ENCODE assay signal across 29 cellular contexts in the genomic region with DNA sequence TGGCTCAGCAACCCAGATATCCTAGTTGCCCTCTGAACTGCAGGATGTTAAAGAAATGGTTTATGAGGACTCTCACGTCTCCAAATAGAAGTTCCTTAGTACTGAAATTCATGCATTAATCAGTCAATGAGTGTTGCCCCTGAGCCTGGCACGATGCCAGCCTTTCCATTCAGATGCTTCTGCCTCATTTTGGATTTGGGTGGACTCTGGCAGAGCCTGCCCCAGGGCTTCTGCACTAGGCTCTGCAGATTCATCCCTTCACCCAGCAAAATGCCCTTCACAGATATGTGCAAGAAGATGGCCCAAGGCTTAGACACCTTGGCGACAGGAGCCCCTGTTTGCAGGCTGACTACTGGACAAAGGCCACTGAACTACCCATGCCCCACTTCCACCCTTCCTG.
"Had no signal": no experiment of that assay in that cellular context is flagged by ENCODE, and none has a peak within 500 bp of the region (broad histone marks: within the 10 kb centered on the region; RNA-seq: fewer than 3 reads in every experiment).

No MANE protein-coding gene starts in this region.

- H3K4me3 Mint-ChIP-seq: activated CD4-positive, alpha-beta T cell treated with anti-CD3 and anti-CD28 coated beads, Interleukin-2, amount 10 ng/mL, durations not matched to agents 7 days and 5 days; activated CD8-positive, alpha-beta T cell treated with anti-CD3 and anti-CD28 coated beads, Interleukin-2, amount 10 ng/mL, durations not matched to agents 7 days and 5 days; activated naive CD4-positive, alpha-beta T cell treated with anti-CD3 and anti-CD28 coated beads, Interleukin-2, amount 10 ng/mL, durations not matched to agents 7 days and 5 days; activated naive CD8-positive, alpha-beta T cell; activated naive CD8-positive, alpha-beta T cell treated with anti-CD3 and anti-CD28 coated beads, Interleukin-2, amount 50 U/mL, for 24 hours; central memory CD8-positive, alpha-beta T cell had no signal

- H3K4me1 ChIP-seq: Peyer's patch had no signal

- H3K9me3 Mint-ChIP-seq: activated CD4-positive, alpha-beta T cell treated with anti-CD3 and anti-CD28 coated beads, Interleukin-2, amount 10 ng/mL, durations not matched to agents 7 days and 5 days; activated naive CD4-positive, alpha-beta T cell treated with anti-CD3 and anti-CD28 coated beads, Interleukin-2, amount 10 ng/mL, durations not matched to agents 7 days and 5 days; activated naive CD8-positive, alpha-beta T cell treated with anti-CD3 and anti-CD28 coated beads, Interleukin-2, amount 50 U/mL, for 24 hours; central memory CD8-positive, alpha-beta T cell; IgD-negative memory B cell had no signal

- H3K27me3 ChIP-seq: brain microvascular endothelial cell, MG63, Peyer's patch had no signal

- H3K36me3 Mint-ChIP-seq: activated naive CD4-positive, alpha-beta T cell treated with anti-CD3 and anti-CD28 coated beads, Interleukin-2, amount 10 ng/mL, durations not matched to agents 7 days and 5 days; activated naive CD8-positive, alpha-beta T cell; IgD-negative memory B cell had no signal

- H3K4me3 ChIP-seq: MG63, Peyer's patch had no signal

- H3K4me1 Mint-ChIP-seq: IgD-negative memory B cell had no signal

- DNase-seq: activated CD4-positive, alpha-beta T cell treated with anti-CD3 and anti-CD28 coated beads, Interleukin-2, amount 10 ng/mL, durations not matched to agents 7 days and 5 days; activated CD4-positive, alpha-beta T cell treated with anti-CD3 and anti-CD28 coated beads, Interleukin-2, amount 50 U/mL, for 48 hours; activated CD8-positive, alpha-beta memory T cell treated with anti-CD3 and anti-CD28 coated beads, Interleukin-2, amount 50 U/mL, for 4 hours; activated CD8-positive, alpha-beta T cell treated with anti-CD3 and anti-CD28 coated beads, Interleukin-2, amount 10 ng/mL, durations not matched to agents 7 days and 5 days; activated effector memory CD4-positive, alpha-beta T cell treated with Interleukin-2 at 50 U/mL for 16 hours; activated naive CD4-positive, alpha-beta T cell treated with anti-CD3 and anti-CD28 coated beads, Interleukin-2, amount 10 ng/mL, durations not matched to agents 7 days and 5 days; activated naive CD8-positive, alpha-beta T cell treated with anti-CD3 and anti-CD28 coated beads, Interleukin-2, amount 50 U/mL, for 24 hours; activated T-cell treated with anti-CD3 and anti-CD28 coated beads, Interleukin-2, amount 50 U/mL, for 48 hours; anterior cingulate cortex; brain microvascular endothelial cell; Kasumi-1; KG1; MG63; NCI-H1048; NCI-H146; NCI-H187; NCI-H2029 treated with DMSO at 0.1 percent for 48 hours; NCI-H345; NCI-H524 treated with DMSO at 0.1 percent for 48 hours; NCI-H82; NK-92 treated with Interleukin-12 subunit alpha and Interleukin-12 subunit beta, amount 100 ng/mL, for 24 hours; PC-3; Peyer's patch; RPMI8226; T1000 had no signal

- H3K27me3 Mint-ChIP-seq: activated naive CD8-positive, alpha-beta T cell; activated naive CD8-positive, alpha-beta T cell treated with anti-CD3 and anti-CD28 coated beads, Interleukin-2, amount 50 U/mL, for 24 hours had no signal

- H3K27ac Mint-ChIP-seq: activated CD4-positive, alpha-beta T cell treated with anti-CD3 and anti-CD28 coated beads, Interleukin-2, amount 10 ng/mL, durations not matched to agents 7 days and 5 days; activated CD8-positive, alpha-beta T cell treated with anti-CD3 and anti-CD28 coated beads, Interleukin-2, amount 10 ng/mL, durations not matched to agents 7 days and 5 days; activated naive CD4-positive, alpha-beta T cell treated with anti-CD3 and anti-CD28 coated beads, Interleukin-2, amount 10 ng/mL, durations not matched to agents 7 days and 5 days; activated naive CD8-positive, alpha-beta T cell; activated naive CD8-positive, alpha-beta T cell treated with anti-CD3 and anti-CD28 coated beads, Interleukin-2, amount 50 U/mL, for 24 hours; IgD-negative memory B cell had no signal

- H3K36me3 ChIP-seq: brain microvascular endothelial cell, MG63, Peyer's patch had no signal

- ATAC-seq: activated CD8-positive, alpha-beta T cell treated with anti-CD3 and anti-CD28 coated beads, Interleukin-2, amount 10 ng/mL, durations not matched to agents 7 days and 5 days; activated naive CD8-positive, alpha-beta T cell treated with anti-CD3 and anti-CD28 coated beads, Interleukin-2, amount 50 U/mL, for 24 hours; PC-3 had no signal

- H3K27ac ChIP-seq: brain microvascular endothelial cell, Peyer's patch had no signal

- FAIRE-seq: TTC549 had no signal

- H3K9me3 ChIP-seq: MG63, Peyer's patch had no signal
